In genomic region chr3:128730521-128730920, GRCh38 we compare ENCODE assay signal across 14 cellular contexts. TPM values are rescaled to one million over a fixed set of nuclear protein-coding genes. Genes with fewer than 3 reads are reported as not detected.
A peak's percentile ranks its signal among the peaks of the same experiment; 100 is the strongest.
DNase-seq lines count a peak whose midpoint lies in the region; ATAC-seq, FAIRE-seq and TF ChIP-seq lines count a peak whose summit lies in the region.
"Had no signal": no experiment of that assay in that cellular context is flagged by ENCODE, and none has a peak within 500 bp of the region (broad histone marks: within the 10 kb centered on the region; RNA-seq: fewer than 3 reads in every experiment).

No MANE protein-coding gene starts in this region.

- H3K27me3 Mint-ChIP-seq in CD4-positive, CD25-positive, alpha-beta regulatory T cell, result no peaks in the 10 kb centered on the region
- H3K27me3 Mint-ChIP-seq in astrocyte (ENCODE audit: low read depth, unreplicated experiment), result no peaks in the 10 kb centered on the region
- no peaks in the 10 kb centered on the region for H3K27me3 Mint-ChIP-seq in natural killer cell (ENCODE audit: low read depth in 2 of 2)

- H3K27ac Mint-ChIP-seq in CD4-positive, CD25-positive, alpha-beta regulatory T cell, result peak overlapping the region in 2 of 3 donors; percentile 69 to 72
- H3K27ac Mint-ChIP-seq in astrocyte (ENCODE audit: unreplicated experiment), result peak overlapping the region; percentile 34
- H3K27ac Mint-ChIP-seq in natural killer cell, result peak overlapping the region; percentile 76 to 95

- H3K79me2 ChIP-seq in astrocyte (ENCODE audit: insufficient read depth, low read length), result peaks cover 99% of the 10 kb centered on the region

- peak overlapping the region; percentile 49 for H3K4me3 ChIP-seq in CD4-positive, CD25-positive, alpha-beta regulatory T cell (ENCODE audit: low read depth, low read length)
- H3K4me3 ChIP-seq in astrocyte (ENCODE audit: insufficient read depth, low read depth, low read length), result no peak overlapping the region
- H3K4me3 ChIP-seq: testis had no signal

- no peak for TF ChIP-seq CTCF in astrocyte (IDR thresholded peaks at IDR 0.05; ENCODE audit: insufficient read depth, low read depth, low read length)
- no peak for TF ChIP-seq CTCF in natural killer cell (IDR thresholded peaks at IDR 0.05)

- ATAC-seq in CD4-positive, CD25-positive, alpha-beta regulatory T cell (ENCODE audit: low read depth in 2 of 2), result no peak
- no peak for ATAC-seq in natural killer cell
- ATAC-seq: HepG2 had no signal

- no peak overlapping the region for H3K9ac ChIP-seq in astrocyte (ENCODE audit: low read length)

- peak overlapping the region; percentile 49 to 92 (median 70) for H3K4me3 Mint-ChIP-seq in CD4-positive, CD25-positive, alpha-beta regulatory T cell
- H3K4me3 Mint-ChIP-seq in astrocyte (ENCODE audit: unreplicated experiment) (no peak overlapping the region), natural killer cell (peak overlapping the region; percentile 42)

- peaks cover 40 to 89% (median 74%) of the 10 kb centered on the region in 4 donors for H3K4me1 Mint-ChIP-seq in CD4-positive, CD25-positive, alpha-beta regulatory T cell
- H3K4me1 Mint-ChIP-seq in astrocyte (ENCODE audit: low read depth, unreplicated experiment) (peaks cover 51% of the 10 kb centered on the region), natural killer cell (peaks cover 82 to 88% of the 10 kb centered on the region in 2 donors)

- H3K27me3 ChIP-seq in CD4-positive, CD25-positive, alpha-beta regulatory T cell (ENCODE audit: control insufficient read depth, insufficient read depth, low read length), result no peaks in the 10 kb centered on the region
- H3K27me3 ChIP-seq in astrocyte (ENCODE audit: insufficient read depth, low read length), result no peaks in the 10 kb centered on the region
- H3K27me3 ChIP-seq: testis had no signal

- H3K9me3 Mint-ChIP-seq in CD4-positive, CD25-positive, alpha-beta regulatory T cell, result no peaks in the 10 kb centered on the region
- H3K9me3 Mint-ChIP-seq in astrocyte (ENCODE audit: unreplicated experiment) (no peaks in the 10 kb centered on the region), natural killer cell (no peaks in the 10 kb centered on the region)

- H3K4me2 ChIP-seq in astrocyte (ENCODE audit: low read length), result no peak overlapping the region

- H2AFZ ChIP-seq in astrocyte (ENCODE audit: low read depth, low read length), result no peak overlapping the region

- H3K36me3 ChIP-seq in CD4-positive, CD25-positive, alpha-beta regulatory T cell (ENCODE audit: control insufficient read depth, insufficient read depth, low read length), result no peaks in the 10 kb centered on the region
- no peaks in the 10 kb centered on the region for H3K36me3 ChIP-seq in astrocyte (ENCODE audit: insufficient read depth, low read length)

- peaks cover 26% of the 10 kb centered on the region for H3K36me3 Mint-ChIP-seq in CD4-positive, CD25-positive, alpha-beta regulatory T cell
- H3K36me3 Mint-ChIP-seq in astrocyte (ENCODE audit: low read depth, unreplicated experiment), result peaks cover 6% of the 10 kb centered on the region
- H3K36me3 Mint-ChIP-seq in natural killer cell, result no peaks in the 10 kb centered on the region

- no peaks in the 10 kb centered on the region for H3K9me3 ChIP-seq in CD4-positive, CD25-positive, alpha-beta regulatory T cell (ENCODE audit: control insufficient read depth in 2 of 2, low read length in 2 of 2)
- no peaks in the 10 kb centered on the region for H3K9me3 ChIP-seq in astrocyte (ENCODE audit: insufficient read depth, low read depth, low read length)
- H3K9me3 ChIP-seq: testis had no signal

- peak; percentile 24 for FAIRE-seq in GM18507 (lab: Jason Lieb, UNC)
- no peak for FAIRE-seq in astrocyte (lab: Jason Lieb, UNC)
- FAIRE-seq: HepG2, islet of Langerhans had no signal

- intact Hi-C loops in natural killer cell (cut with micrococcal nuclease), result no loop called here

- in situ Hi-C loops in ACHN (cut with HindIII; ENCODE audit: low pct_ligation_motif_present, low pct_unique_long_range_greater_than_20kb, low sequenced_read_pairs), result no loop called here

- DNase-seq in CD4-positive, CD25-positive, alpha-beta regulatory T cell, result peak in 1 of 3 donors; percentile 17
- DNase-seq in GM18507 (ENCODE audit: extremely low spot score, insufficient read length, low read depth), result no peak
- DNase-seq in astrocyte (ENCODE audit: low read depth), result no peak
- DNase-seq in natural killer cell, result no peak
- no peak for DNase-seq in ACHN
- DNase-seq in stimulated activated CD4-positive, alpha-beta T cell treated with anti-CD3 and anti-CD28 coated beads, Interleukin-1b, Interleukin-23, amount 100 ng/mL, for 48 hours, result no peak
- no peak for DNase-seq in iPS-NIHi11 (ENCODE audit: low spot score)
- DNase-seq in HUDEP-2 (lab: John Stamatoyannopoulos, UW; ENCODE audit: unreplicated experiment in 76 of 76), result no peak
- DNase-seq: activated CD4-positive, CD25-positive, alpha-beta regulatory T cell treated with anti-CD3 and anti-CD28 coated beads, Interleukin-2, amount 50 U/mL, for 72 hours; NCI-H1092 treated with DMSO at 0.1 percent for 48 hours; NCI-H226; testis had no signal

- peaks cover 94% of the 10 kb centered on the region for H4K20me1 ChIP-seq in astrocyte (ENCODE audit: insufficient read depth, low read length)

- H3K4me1 ChIP-seq in CD4-positive, CD25-positive, alpha-beta regulatory T cell (ENCODE audit: control insufficient read depth, insufficient read depth, low read length, poor library complexity, severe bottlenecking), result peaks cover 78% of the 10 kb centered on the region
- peaks cover 10% of the 10 kb centered on the region for H3K4me1 ChIP-seq in astrocyte (ENCODE audit: insufficient read depth, low read length)

- H3K27ac ChIP-seq in CD4-positive, CD25-positive, alpha-beta regulatory T cell (ENCODE audit: insufficient read depth, low read length, poor library complexity, severe bottlenecking), result no peak overlapping the region
- H3K27ac ChIP-seq in astrocyte (ENCODE audit: low read depth, low read length), result no peak overlapping the region
- H3K27ac ChIP-seq: testis had no signal

RNA-seq across cellular contexts. Expression of gene RAB7A, which starts 4.5 kb away (rescaled TPM):
- total RNA-seq in CD4-positive, CD25-positive, alpha-beta regulatory T cell, result 156 TPM
- 100 to 1,000 TPM; 179 to 200 (median 186) TPM for polyA plus RNA-seq in CD4-positive, CD25-positive, alpha-beta regulatory T cell
- total RNA-seq in astrocyte, result 305 and 319 TPM in 2 replicates
- total RNA-seq in natural killer cell, result 100 to 1,000 TPM; 218 to 233 (median 224) TPM

Comparison
In these comparisons a context has a peak if more than half of its experiments do, and no peak if none do; other contexts are left out.
1. H3K27ac Mint-ChIP-seq: peak in every context shown above with its lines; median percentile 86 in natural killer cell; 70 in CD4-positive, CD25-positive, alpha-beta regulatory T cell; 34 in astrocyte.